Comparison of ENCODE assay signal across 10 cellular contexts in the genomic region with DNA sequence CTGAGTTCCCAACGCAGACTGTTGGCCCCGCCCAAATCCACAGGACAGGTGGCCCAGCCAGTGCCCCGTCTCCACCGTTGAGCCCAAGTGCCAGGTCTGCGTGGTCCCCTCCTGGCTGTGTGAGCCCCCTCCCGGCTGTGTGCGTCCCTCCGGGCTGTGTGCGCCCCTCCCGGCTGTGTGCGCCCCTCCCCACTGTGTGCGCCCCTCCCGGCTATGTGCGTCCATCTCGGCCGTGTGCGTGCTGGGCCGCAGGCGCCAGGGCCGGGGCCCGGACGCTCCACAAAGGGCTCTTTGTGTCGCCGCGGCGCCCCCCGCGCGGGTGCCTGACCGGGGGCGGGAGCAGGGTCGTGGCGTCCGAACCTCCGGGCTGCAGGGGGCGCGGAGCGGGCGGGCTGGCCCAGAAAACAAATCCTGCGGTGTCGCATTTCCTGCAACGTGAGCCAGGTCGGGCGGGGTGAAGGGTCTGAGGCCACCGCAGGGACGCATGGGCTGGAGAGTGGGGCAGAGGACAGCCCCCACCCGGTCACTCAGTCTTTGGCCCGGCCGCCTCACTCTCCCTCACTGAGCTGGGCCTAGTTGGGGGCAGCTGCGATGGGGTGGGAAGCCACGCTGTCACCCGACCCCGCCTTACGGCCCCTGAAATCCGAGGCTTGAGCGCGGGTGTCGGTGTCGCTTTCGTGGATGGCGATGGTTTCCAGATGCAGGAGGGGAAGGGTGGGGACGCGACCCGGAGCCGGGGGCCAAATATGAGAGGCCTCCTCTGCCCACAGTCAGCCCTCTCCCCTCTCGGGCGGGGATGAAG. TPM values are rescaled to one million over a fixed set of nuclear protein-coding genes. Genes with fewer than 3 reads are reported as not detected.
DNase-seq lines count a peak whose midpoint lies in the region; ATAC-seq and TF ChIP-seq lines count a peak whose summit lies in the region.
"Had no signal": no experiment of that assay in that cellular context is flagged by ENCODE, and none has a peak within 500 bp of the region (broad histone marks: within the 10 kb centered on the region; RNA-seq: fewer than 3 reads in every experiment).

No MANE protein-coding gene starts in this region.

- H3K4me1 ChIP-seq in NT2/D1 (ENCODE audit: insufficient read depth, insufficient read length) (peaks cover 7% of the 10 kb centered on the region), tibial nerve (peaks cover 0 to 37% (median 9%) of the 10 kb centered on the region in 4 donors), foreskin keratinocyte (no peaks in the 10 kb centered on the region)

- TF ChIP-seq CTCF in tibial nerve (IDR thresholded peaks at IDR 0.05) (no peak), foreskin keratinocyte (conservative IDR thresholded peaks at IDR 0.05) (no peak)

- no peak for ATAC-seq in activated naive CD8-positive, alpha-beta T cell treated with anti-CD3 and anti-CD28 coated beads, Interleukin-2, amount 50 U/mL, for 24 hours
- ATAC-seq in GM19397 (IDR thresholded peaks at IDR 0.05; ENCODE audit: unreplicated experiment) (no peak), foreskin keratinocyte (no peak)

- TF ChIP-seq POLR2A in tibial nerve (IDR thresholded peaks at IDR 0.05), result no peak

- H3K27me3 ChIP-seq in NT2/D1 (ENCODE audit: insufficient read depth, insufficient read length) (no peaks in the 10 kb centered on the region), tibial nerve (peaks cover 0 to 67% of the 10 kb centered on the region in 2 donors), foreskin keratinocyte (peaks cover 68% of the 10 kb centered on the region)

- H3K4me3 ChIP-seq in NT2/D1 (ENCODE audit: insufficient read length, low read depth) (peak overlapping the region; percentile 34), iPS-18c (ENCODE audit: insufficient read depth, low read depth, low read length) (peak overlapping the region; percentile 60), tibial nerve (peak overlapping the region in 2 of 4 donors; percentile 38 to 46)

- no peaks in the 10 kb centered on the region for H3K9me3 ChIP-seq in NT2/D1 (ENCODE audit: insufficient read depth, low read length)
- no peaks in the 10 kb centered on the region for H3K9me3 ChIP-seq in iPS-18c (ENCODE audit: control insufficient read depth, insufficient read depth, low read length)
- H3K9me3 ChIP-seq in tibial nerve, result no peaks in the 10 kb centered on the region

- H3K27me3 Mint-ChIP-seq in activated naive CD8-positive, alpha-beta T cell, result peaks cover 19% of the 10 kb centered on the region
- H3K27me3 Mint-ChIP-seq in activated naive CD8-positive, alpha-beta T cell treated with anti-CD3 and anti-CD28 coated beads, Interleukin-2, amount 50 U/mL, for 24 hours, result peaks cover 37% of the 10 kb centered on the region

- no peaks in the 10 kb centered on the region for H3K36me3 ChIP-seq in NT2/D1 (ENCODE audit: insufficient read depth, insufficient read length, low read length)
- no peaks in the 10 kb centered on the region for H3K36me3 ChIP-seq in tibial nerve

- H3K27ac Mint-ChIP-seq in activated naive CD8-positive, alpha-beta T cell, result no peak overlapping the region
- no peak overlapping the region for H3K27ac Mint-ChIP-seq in activated naive CD8-positive, alpha-beta T cell treated with anti-CD3 and anti-CD28 coated beads, Interleukin-2, amount 50 U/mL, for 24 hours
- H3K27ac Mint-ChIP-seq: activated CD4-positive, alpha-beta memory T cell treated with anti-CD3 and anti-CD28 coated beads, Interleukin-2, amount 10 ng/mL, durations not matched to agents 7 days and 5 days had no signal

- no peak for DNase-seq in activated naive CD8-positive, alpha-beta T cell treated with anti-CD3 and anti-CD28 coated beads, Interleukin-2, amount 50 U/mL, for 24 hours
- no peak for DNase-seq in NT2/D1 (ENCODE audit: low read depth, low spot score)
- DNase-seq in tibial nerve (ENCODE audit: low spot score in 2 of 2), result no peak
- DNase-seq in activated CD8-positive, alpha-beta memory T cell treated with anti-CD3 and anti-CD28 coated beads, Interleukin-2, amount 50 U/mL, for 48 hours, result no peak
- no peak for DNase-seq in foreskin keratinocyte
- DNase-seq: activated CD4-positive, alpha-beta memory T cell treated with anti-CD3 and anti-CD28 coated beads, Interleukin-2, amount 10 ng/mL, durations not matched to agents 7 days and 5 days had no signal

- WGBS in tibial nerve, 2 donors, result 0 to 2% methylated on average over 34 to 54 of the region's 67 CpGs

- H3K9me3 Mint-ChIP-seq in activated naive CD8-positive, alpha-beta T cell (ENCODE audit: low read depth), result no peaks in the 10 kb centered on the region
- no peaks in the 10 kb centered on the region for H3K9me3 Mint-ChIP-seq in activated naive CD8-positive, alpha-beta T cell treated with anti-CD3 and anti-CD28 coated beads, Interleukin-2, amount 50 U/mL, for 24 hours
- H3K9me3 Mint-ChIP-seq: activated CD4-positive, alpha-beta memory T cell treated with anti-CD3 and anti-CD28 coated beads, Interleukin-2, amount 10 ng/mL, durations not matched to agents 7 days and 5 days had no signal

- peaks cover 11% of the 10 kb centered on the region for H3K4me1 Mint-ChIP-seq in activated naive CD8-positive, alpha-beta T cell (ENCODE audit: low read depth)
- H3K4me1 Mint-ChIP-seq in activated naive CD8-positive, alpha-beta T cell treated with anti-CD3 and anti-CD28 coated beads, Interleukin-2, amount 50 U/mL, for 24 hours, result peaks cover 10% of the 10 kb centered on the region

- H3K27ac ChIP-seq in tibial nerve (peak overlapping the region; percentile 67 to 82 (median 78)), foreskin keratinocyte (no peak overlapping the region)

- TF ChIP-seq EP300 in tibial nerve (IDR thresholded peaks at IDR 0.05), result peak in 1 of 2 donors; percentile 27

- peak overlapping the region; percentile 63 for H3K4me3 Mint-ChIP-seq in activated naive CD8-positive, alpha-beta T cell
- H3K4me3 Mint-ChIP-seq in activated naive CD8-positive, alpha-beta T cell treated with anti-CD3 and anti-CD28 coated beads, Interleukin-2, amount 50 U/mL, for 24 hours, result no peak overlapping the region
- H3K4me3 Mint-ChIP-seq: activated CD4-positive, alpha-beta memory T cell treated with anti-CD3 and anti-CD28 coated beads, Interleukin-2, amount 10 ng/mL, durations not matched to agents 7 days and 5 days had no signal

- no peaks in the 10 kb centered on the region for H3K36me3 Mint-ChIP-seq in activated naive CD8-positive, alpha-beta T cell
- no peaks in the 10 kb centered on the region for H3K36me3 Mint-ChIP-seq in activated naive CD8-positive, alpha-beta T cell treated with anti-CD3 and anti-CD28 coated beads, Interleukin-2, amount 50 U/mL, for 24 hours (ENCODE audit: low read depth)

- peak overlapping the region; percentile 72 for H3K9ac ChIP-seq in NT2/D1 (ENCODE audit: insufficient read length, low read depth)

RNA-seq across cellular contexts. Expression of a gene that starts 18.8 kb away (rescaled TPM):
- 10 to 100 TPM; 32.3 to 79.8 (median 53.4) TPM for total RNA-seq in tibial nerve
- 19.8 and 34.3 TPM in 2 replicates for total RNA-seq in foreskin keratinocyte
- 25.1 and 40.1 TPM in 2 replicates for polyA plus RNA-seq in foreskin keratinocyte

RNA-seq across cellular contexts. Expression of a gene that starts 22.6 kb away (rescaled TPM):
- total RNA-seq in tibial nerve (1 to 10 TPM in 3 of 4 donors, under 1 TPM in 1; 0.60 to 6.1 (median 1.7) TPM), foreskin keratinocyte (1.5 and 2.1 TPM in 2 replicates)
- 2.5 and 2.8 TPM in 2 replicates for polyA plus RNA-seq in foreskin keratinocyte
- polyA plus RNA-seq: CD14-positive monocyte had no signal

RNA-seq across cellular contexts. Expression of a gene that starts 27.5 kb away (rescaled TPM):
- not detected for total RNA-seq in tibial nerve
- total RNA-seq in foreskin keratinocyte, result 33.0 and 40.3 TPM in 2 replicates
- 27.0 and 33.7 TPM in 2 replicates for polyA plus RNA-seq in foreskin keratinocyte
- polyA plus RNA-seq: CD14-positive monocyte had no signal

RNA-seq across cellular contexts. Expression of a gene that starts 44.2 kb away (rescaled TPM):
- total RNA-seq in tibial nerve, result 10 to 100 TPM; 25.6 to 40.8 (median 30.8) TPM
- total RNA-seq in foreskin keratinocyte, result 33.9 and 57.3 TPM in 2 replicates
- 19.0 and 33.0 TPM in 2 replicates for polyA plus RNA-seq in foreskin keratinocyte
- polyA plus RNA-seq: CD14-positive monocyte had no signal

RNA-seq across cellular contexts. Expression of a gene that starts 53.6 kb away (rescaled TPM):
- total RNA-seq in tibial nerve (10 to 100 TPM; 18.6 to 29.4 (median 23.2) TPM), foreskin keratinocyte (138 and 139 TPM in 2 replicates)
- polyA plus RNA-seq in foreskin keratinocyte, result 239 and 257 TPM in 2 replicates

Comparison
In these comparisons a context has a peak if more than half of its experiments do, and no peak if none do; other contexts are left out.
1. RNA of a gene that starts 27.5 kb away (total RNA-seq): 33.0 to 40.3 TPM in foreskin keratinocyte; not detected in tibial nerve; every median in the first group is over 10 times any median in the second.